28 cellular contexts compared by ENCODE assay signal in genomic region chr20:49995586-49995985, GRCh38. TPM values are rescaled to one million over a fixed set of nuclear protein-coding genes. Genes with fewer than 3 reads are reported as not detected.
"Had no signal": no experiment of that assay in that cellular context is flagged by ENCODE, and none has a peak within 500 bp of the region (broad histone marks: within the 10 kb centered on the region; RNA-seq: fewer than 3 reads in every experiment).

No MANE protein-coding gene starts in this region.

- H3K27ac ChIP-seq: stomach, suprapubic skin, testis, thoracic aorta, thyroid gland, tibial artery, transverse colon, upper lobe of left lung, upper lobe of right lung, uterus, vagina had no signal

- H3K4me1 ChIP-seq: upper lobe of right lung, uterus had no signal

- ATAC-seq: stimulated activated effector memory CD8-positive, alpha-beta T cell treated with anti-CD3 and anti-CD28 coated beads, Interleukin-12 subunit alpha, Interleukin-12 subunit beta, amount 100 ng/mL, for 72 hours; stimulated activated memory B cell treated with anti-CD40 and anti-IgM and Interleukin-4, amounts not matched to agents 10 μg/mL and 1 μg/mL and 100 μg/mL, for 72 hours; stimulated activated naive B cell treated with anti-CD40 and anti-IgM and Interleukin-4, amounts not matched to agents 10 μg/mL and 1 μg/mL and 100 μg/mL, for 72 hours; stimulated activated naive CD8-positive, alpha-beta T cell treated with anti-CD3 and anti-CD28 coated beads, Interleukin-15, amount 100 ng/mL, for 72 hours; stimulated activated naive CD8-positive, alpha-beta T cell treated with anti-CD3 and anti-CD28 coated beads, Interleukin-15, Interleukin-2, amounts not matched to agents 100 U/mL and 50 U/mL, for 24 hours; upper lobe of right lung had no signal

- H3K9me3 Mint-ChIP-seq: stimulated activated effector memory CD8-positive, alpha-beta T cell treated with anti-CD3 and anti-CD28 coated beads, Interleukin-12 subunit alpha, Interleukin-12 subunit beta, amount 100 ng/mL, for 72 hours; stimulated activated memory B cell treated with anti-CD40 and anti-IgM and Interleukin-4, amounts not matched to agents 10 μg/mL and 1 μg/mL and 100 μg/mL, for 72 hours; stimulated activated naive B cell treated with anti-CD40 and anti-IgM and Interleukin-4, amounts not matched to agents 10 μg/mL and 1 μg/mL and 100 μg/mL, for 72 hours; stimulated activated naive CD8-positive, alpha-beta T cell treated with anti-CD3 and anti-CD28 coated beads, Interleukin-15, amount 100 ng/mL, for 72 hours; stimulated activated naive CD8-positive, alpha-beta T cell treated with anti-CD3 and anti-CD28 coated beads, Interleukin-15, Interleukin-2, amounts not matched to agents 100 ng/mL and 50 ng/mL, for 24 hours; type B pancreatic cell had no signal

- H3K27me3 Mint-ChIP-seq: stimulated activated memory B cell treated with anti-CD40 and anti-IgM and Interleukin-4, amounts not matched to agents 10 μg/mL and 1 μg/mL and 100 μg/mL, for 72 hours; stimulated activated naive B cell treated with anti-CD40 and anti-IgM and Interleukin-4, amounts not matched to agents 10 μg/mL and 1 μg/mL and 100 μg/mL, for 72 hours; type B pancreatic cell had no signal

- H3K9me3 ChIP-seq: stomach, suprapubic skin, testis, thoracic aorta, thyroid gland, tibial artery, tibial nerve, transverse colon, upper lobe of left lung, upper lobe of right lung, uterus, vagina had no signal

- H3K36me3 Mint-ChIP-seq: stimulated activated effector memory CD8-positive, alpha-beta T cell treated with anti-CD3 and anti-CD28 coated beads, Interleukin-12 subunit alpha, Interleukin-12 subunit beta, amount 100 ng/mL, for 72 hours; stimulated activated memory B cell treated with anti-CD40 and anti-IgM and Interleukin-4, amounts not matched to agents 10 μg/mL and 1 μg/mL and 100 μg/mL, for 72 hours; stimulated activated naive B cell treated with anti-CD40 and anti-IgM and Interleukin-4, amounts not matched to agents 10 μg/mL and 1 μg/mL and 100 μg/mL, for 72 hours; type B pancreatic cell had no signal

- H3K36me3 ChIP-seq: stomach, suprapubic skin, thoracic aorta, thyroid gland, tibial artery, tibial nerve, transverse colon, upper lobe of left lung, upper lobe of right lung, uterus, vagina had no signal

- H3K4me1 Mint-ChIP-seq: stimulated activated effector memory CD8-positive, alpha-beta T cell treated with anti-CD3 and anti-CD28 coated beads, Interleukin-12 subunit alpha, Interleukin-12 subunit beta, amount 100 ng/mL, for 72 hours had no signal

- H3K27me3 ChIP-seq: stomach, suprapubic skin, testis, thyroid gland, tibial artery, tibial nerve, transverse colon, upper lobe of left lung, upper lobe of right lung, uterus, vagina had no signal

- H3K4me3 Mint-ChIP-seq: stimulated activated effector memory CD8-positive, alpha-beta T cell treated with anti-CD3 and anti-CD28 coated beads, Interleukin-12 subunit alpha, Interleukin-12 subunit beta, amount 100 ng/mL, for 72 hours; stimulated activated memory B cell treated with anti-CD40 and anti-IgM and Interleukin-4, amounts not matched to agents 10 μg/mL and 1 μg/mL and 100 μg/mL, for 72 hours; stimulated activated naive B cell treated with anti-CD40 and anti-IgM and Interleukin-4, amounts not matched to agents 10 μg/mL and 1 μg/mL and 100 μg/mL, for 72 hours; stimulated activated naive CD8-positive, alpha-beta T cell treated with anti-CD3 and anti-CD28 coated beads, Interleukin-15, amount 100 ng/mL, for 72 hours; stimulated activated naive CD8-positive, alpha-beta T cell treated with anti-CD3 and anti-CD28 coated beads, Interleukin-15, Interleukin-2, amounts not matched to agents 100 ng/mL and 50 ng/mL, for 24 hours; type B pancreatic cell had no signal

- H3K4me3 ChIP-seq: stomach, suprapubic skin, testis, thoracic aorta, thyroid gland, tibial artery, tibial nerve, transverse colon, upper lobe of left lung, upper lobe of right lung, uterus, vagina had no signal

- H3K27ac Mint-ChIP-seq: stimulated activated effector memory CD8-positive, alpha-beta T cell treated with anti-CD3 and anti-CD28 coated beads, Interleukin-12 subunit alpha, Interleukin-12 subunit beta, amount 100 ng/mL, for 72 hours; stimulated activated memory B cell treated with anti-CD40 and anti-IgM and Interleukin-4, amounts not matched to agents 10 μg/mL and 1 μg/mL and 100 μg/mL, for 72 hours; stimulated activated naive B cell treated with anti-CD40 and anti-IgM and Interleukin-4, amounts not matched to agents 10 μg/mL and 1 μg/mL and 100 μg/mL, for 72 hours; stimulated activated naive CD8-positive, alpha-beta T cell treated with anti-CD3 and anti-CD28 coated beads, Interleukin-15, amount 100 ng/mL, for 72 hours; stimulated activated naive CD8-positive, alpha-beta T cell treated with anti-CD3 and anti-CD28 coated beads, Interleukin-15, Interleukin-2, amounts not matched to agents 100 ng/mL and 50 ng/mL, for 24 hours; type B pancreatic cell had no signal

- DNase-seq: stimulated activated CD4-positive, alpha-beta T cell treated with anti-CD3 and anti-CD28 coated beads, Interleukin-2, amount 100 ng/mL, for 24 hours; stimulated activated CD4-positive, alpha-beta T cell treated with anti-CD3 and anti-CD28 coated beads, Interleukin-4, amount 100 ng/mL, for 1 hour; stimulated activated CD4-positive, alpha-beta T cell treated with anti-CD3 and anti-CD28 coated beads, Interleukin-4, amount 100 ng/mL, for 24 hours; stimulated activated CD4-positive, alpha-beta T cell treated with anti-CD3 and anti-CD28 coated beads, Interleukin-4, amount 100 ng/mL, for 4 hours; stimulated activated CD8-positive, alpha-beta memory T cell treated with anti-CD3 and anti-CD28 coated beads, Interleukin-4, amount 100 ng/mL, for 48 hours; stimulated activated naive B cell treated with anti-CD40 and anti-IgM and Interleukin-4, amounts not matched to agents 10 μg/mL and 1 μg/mL and 100 μg/mL, for 72 hours; stimulated activated naive CD4-positive, alpha-beta T cell; stimulated activated naive CD4-positive, alpha-beta T cell treated with Interleukin-2 at 50 U/mL for 16 hours; stimulated activated naive CD8-positive, alpha-beta T cell treated with anti-CD3 and anti-CD28 coated beads, Interleukin-15, amount 100 ng/mL, for 72 hours; stimulated activated naive CD8-positive, alpha-beta T cell treated with anti-CD3 and anti-CD28 coated beads, Interleukin-15, Interleukin-2, amounts not matched to agents 100 U/mL and 50 U/mL, for 24 hours; stomach; substantia nigra; testis; thyroid gland; tibial artery; transverse colon; upper lobe of left lung; upper lobe of right lung; uterus had no signal

RNA-seq across cellular contexts. Expression of gene SNAI1, which starts 12.8 kb away (rescaled TPM):
- total RNA-seq: temporal lobe had no signal
